In the genomic region with DNA sequence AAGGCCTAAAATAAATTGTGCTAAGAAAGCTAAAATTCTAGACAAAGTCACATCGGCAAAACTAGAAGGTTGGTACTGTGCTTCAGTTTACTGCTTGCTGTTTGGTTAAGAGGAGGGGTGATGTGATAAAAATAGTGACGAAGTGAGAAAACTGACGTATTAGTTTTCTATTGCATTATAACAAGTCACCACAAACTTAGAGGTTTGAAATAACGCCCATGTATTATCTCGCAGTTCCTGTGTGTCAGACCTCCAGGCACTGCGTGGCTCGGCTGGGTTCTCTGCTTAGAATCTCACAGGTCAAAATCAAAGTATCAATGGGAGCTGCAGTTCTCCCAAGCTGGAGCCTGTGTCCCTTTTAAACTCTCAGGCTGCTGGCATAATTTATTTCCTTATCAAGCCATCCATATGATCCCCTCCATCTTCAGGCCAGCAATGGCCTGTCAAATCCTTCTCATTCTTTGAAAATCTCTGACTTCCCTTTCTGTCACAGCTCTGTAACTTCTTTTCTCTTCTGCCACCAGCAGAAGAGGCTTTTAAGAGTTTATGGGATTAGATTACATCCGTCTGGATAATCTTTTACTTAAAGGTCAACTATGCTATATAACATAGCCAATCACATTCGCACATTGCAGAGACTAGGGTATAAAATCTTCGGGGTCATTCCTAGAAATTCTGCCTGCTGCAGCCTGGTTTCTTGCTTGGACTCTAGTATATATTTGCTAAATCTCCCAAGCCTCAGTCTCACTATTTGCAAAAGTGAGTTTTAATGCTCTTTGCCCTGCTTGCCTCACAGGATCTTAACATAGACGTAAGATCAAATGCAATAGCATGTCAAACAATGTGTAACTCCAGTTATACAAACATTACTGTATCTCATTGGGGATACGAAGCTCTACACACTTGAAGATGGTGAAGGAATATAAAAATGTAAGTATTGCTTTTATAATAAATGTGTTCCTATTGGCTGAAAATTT, we compare ENCODE assay signal across 22 cellular contexts.
"Had no signal": no experiment of that assay in that cellular context is flagged by ENCODE, and none has a peak within 500 bp of the region (broad histone marks: within the 10 kb centered on the region; RNA-seq: fewer than 3 reads in every experiment).

No MANE protein-coding gene starts in this region.

- H3K27ac Mint-ChIP-seq: activated B cell treated with CpG ODN at 0.5 μM for 24 hours; activated CD8-positive, alpha-beta T cell treated with anti-CD3 and anti-CD28 coated beads for 36 hours; activated naive CD8-positive, alpha-beta T cell; activated T-cell treated with anti-CD3 and anti-CD28 coated beads, Interleukin-2, amount 50 U/mL, for 72 hours; effector memory CD8-positive, alpha-beta T cell; T-helper 17 cell had no signal

- H3K36me3 ChIP-seq: gastrocnemius medialis, heart left ventricle, left lung, upper lobe of right lung had no signal

- H3K4me1 ChIP-seq: gastrocnemius medialis, psoas muscle had no signal

- H3K4me1 Mint-ChIP-seq: activated B cell treated with CpG ODN at 0.5 μM for 24 hours had no signal

- H3K27me3 ChIP-seq: body of pancreas, gastrocnemius medialis, heart left ventricle, upper lobe of right lung had no signal

- H3K4me3 ChIP-seq: body of pancreas, gastrocnemius medialis, heart left ventricle, left lung, psoas muscle, upper lobe of right lung had no signal

- H3K9me3 ChIP-seq: body of pancreas, gastrocnemius medialis, heart left ventricle, left lung, psoas muscle, upper lobe of right lung had no signal

- FAIRE-seq: TTC549 had no signal

- DNase-seq: activated B cell treated with CpG ODN at 0.5 μM for 24 hours; activated CD4-positive, alpha-beta T cell treated with anti-CD3 and anti-CD28 coated beads for 48 hours; activated CD8-positive, alpha-beta memory T cell treated with anti-CD3 and anti-CD28 coated beads, Interleukin-2, amount 50 U/mL, for 4 hours; activated CD8-positive, alpha-beta T cell treated with anti-CD3 and anti-CD28 coated beads for 36 hours; activated gamma-delta T cell; activated T-cell treated with anti-CD3 and anti-CD28 coated beads, Interleukin-2, amount 50 U/mL, for 72 hours; amniotic stem cell; body of pancreas; central memory CD4-positive, alpha-beta T cell; effector memory CD8-positive, alpha-beta T cell; gastrocnemius medialis; heart left ventricle; left lung; psoas muscle; stimulated activated CD4-positive, alpha-beta T cell treated with anti-CD3 and anti-CD28 coated beads, Interleukin-1b, Interleukin-23, amount 100 ng/mL, for 48 hours; stimulated activated naive CD8-positive, alpha-beta T cell treated with anti-CD3 and anti-CD28 coated beads, Interleukin-15, amount 100 ng/mL, for 72 hours; T-helper 17 cell; upper lobe of right lung had no signal

- H3K27me3 Mint-ChIP-seq: activated B cell treated with CpG ODN at 0.5 μM for 24 hours; effector memory CD8-positive, alpha-beta T cell had no signal

- H3K27ac ChIP-seq: body of pancreas, gastrocnemius medialis, heart left ventricle, psoas muscle, upper lobe of right lung had no signal

- H3K9me3 Mint-ChIP-seq: activated B cell treated with CpG ODN at 0.5 μM for 24 hours; activated CD8-positive, alpha-beta T cell treated with anti-CD3 and anti-CD28 coated beads for 36 hours; activated T-cell treated with anti-CD3 and anti-CD28 coated beads, Interleukin-2, amount 50 U/mL, for 72 hours; effector memory CD8-positive, alpha-beta T cell; neural crest cell; stimulated activated naive CD8-positive, alpha-beta T cell treated with anti-CD3 and anti-CD28 coated beads, Interleukin-15, amount 100 ng/mL, for 72 hours had no signal

- ATAC-seq: activated CD8-positive, alpha-beta T cell treated with anti-CD3 and anti-CD28 coated beads for 36 hours; activated T-cell treated with anti-CD3 and anti-CD28 coated beads, Interleukin-2, amount 50 U/mL, for 72 hours; body of pancreas; effector memory CD8-positive, alpha-beta T cell; gastrocnemius medialis; heart left ventricle; left lung; psoas muscle; sciatic nerve; stimulated activated naive CD8-positive, alpha-beta T cell treated with anti-CD3 and anti-CD28 coated beads, Interleukin-15, amount 100 ng/mL, for 72 hours; T-helper 17 cell; upper lobe of right lung had no signal

- H3K4me3 Mint-ChIP-seq: activated B cell treated with CpG ODN at 0.5 μM for 24 hours; activated CD8-positive, alpha-beta T cell treated with anti-CD3 and anti-CD28 coated beads for 36 hours; activated naive CD8-positive, alpha-beta T cell; activated T-cell treated with anti-CD3 and anti-CD28 coated beads, Interleukin-2, amount 50 U/mL, for 72 hours; effector memory CD8-positive, alpha-beta T cell; neural crest cell; stimulated activated naive CD8-positive, alpha-beta T cell treated with anti-CD3 and anti-CD28 coated beads, Interleukin-15, amount 100 ng/mL, for 72 hours; T-helper 17 cell had no signal
